27 cellular contexts compared by ENCODE assay signal in the genomic region with DNA sequence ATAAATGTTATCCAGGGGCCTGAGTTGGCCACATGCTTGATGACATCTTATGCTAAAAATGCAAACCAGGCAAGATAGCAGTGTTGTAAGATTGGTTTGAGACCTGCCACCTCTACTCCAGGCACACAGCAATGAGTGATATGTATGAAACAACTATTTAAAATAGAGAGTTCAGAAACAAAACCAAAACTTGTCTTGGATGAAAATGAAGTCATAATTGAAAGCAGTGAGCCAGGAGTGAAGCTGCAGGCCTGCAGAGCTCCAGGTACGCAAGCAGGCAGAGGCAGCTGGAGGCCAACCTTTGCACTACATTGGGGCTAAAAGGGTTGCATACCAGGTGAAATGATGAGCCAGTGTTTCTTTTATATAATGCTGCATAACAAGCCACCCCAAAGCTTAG.
"Had no signal": no experiment of that assay in that cellular context is flagged by ENCODE, and none has a peak within 500 bp of the region (broad histone marks: within the 10 kb centered on the region; RNA-seq: fewer than 3 reads in every experiment).

No MANE protein-coding gene starts in this region.

- H3K4me1 ChIP-seq: ascending aorta, breast epithelium had no signal

- H3K27ac ChIP-seq: ascending aorta, breast epithelium, cardiac muscle cell, coronary artery, dorsolateral prefrontal cortex had no signal

- DNase-seq: activated CD4-positive, alpha-beta memory T cell treated with anti-CD3 and anti-CD28 coated beads for 36 hours; activated CD4-positive, alpha-beta T cell treated with anti-CD3 and anti-CD28 coated beads for 36 hours; activated CD4-positive, alpha-beta T cell treated with anti-CD3 and anti-CD28 coated beads, Interleukin-2, amount 10 ng/mL, durations not matched to agents 24 days and 14 days; activated CD4-positive, CD25-positive, alpha-beta regulatory T cell; activated CD4-positive, CD25-positive, alpha-beta regulatory T cell treated with anti-CD3 and anti-CD28 coated beads, Interleukin-2, amount 50 U/mL, for 72 hours; activated CD8-positive, alpha-beta memory T cell treated with anti-CD3 and anti-CD28 coated beads, Interleukin-2, amount 10 ng/mL, durations not matched to agents 7 days and 5 days; activated CD8-positive, alpha-beta memory T cell treated with anti-CD3 and anti-CD28 coated beads, Interleukin-2, amount 50 U/mL, for 4 hours; activated CD8-positive, alpha-beta T cell treated with anti-CD3 and anti-CD28 coated beads, Interleukin-2, amount 10 ng/mL, durations not matched to agents 7 days and 5 days; activated effector memory CD4-positive, alpha-beta T cell treated with anti-CD3 and anti-CD28 coated beads, Interleukin-2, amount 50 U/mL, for 16 hours; activated naive CD4-positive, alpha-beta T cell treated with anti-CD3 and anti-CD28 coated beads for 36 hours; activated naive CD8-positive, alpha-beta T cell treated with anti-CD3 and anti-CD28 coated beads for 36 hours; activated naive CD8-positive, alpha-beta T cell treated with anti-CD3 and anti-CD28 coated beads, Interleukin-2, amount 50 U/mL, for 24 hours; activated T-cell treated with anti-CD3 and anti-CD28 coated beads, Interleukin-2, amount 50 U/mL, for 1 hour; activated T-cell treated with anti-CD3 and anti-CD28 coated beads, Interleukin-2, amount 50 U/mL, for 48 hours; central memory CD4-positive, alpha-beta T cell; dorsolateral prefrontal cortex; effector memory CD4-positive, alpha-beta T cell; endodermal cell; foreskin fibroblast; head of caudate nucleus; T-helper 2 cell had no signal

- H3K36me3 ChIP-seq: ascending aorta, breast epithelium, cardiac muscle cell had no signal

- H3K9me3 ChIP-seq: ascending aorta, breast epithelium had no signal

- ATAC-seq: activated CD4-positive, alpha-beta T cell treated with anti-CD3 and anti-CD28 coated beads for 36 hours; activated CD8-positive, alpha-beta memory T cell treated with anti-CD3 and anti-CD28 coated beads, Interleukin-2, amount 10 ng/mL, durations not matched to agents 7 days and 5 days; activated CD8-positive, alpha-beta T cell treated with anti-CD3 and anti-CD28 coated beads, Interleukin-2, amount 10 ng/mL, durations not matched to agents 7 days and 5 days; activated naive CD8-positive, alpha-beta T cell treated with anti-CD3 and anti-CD28 coated beads, Interleukin-2, amount 50 U/mL, for 24 hours; esophagus mucosa had no signal

- FAIRE-seq: frontal cortex had no signal

- H3K27me3 ChIP-seq: ascending aorta, breast epithelium, cardiac muscle cell, dorsolateral prefrontal cortex had no signal

- H3K4me3 ChIP-seq: ascending aorta, breast epithelium, cardiac muscle cell, coronary artery, dorsolateral prefrontal cortex had no signal
